ENCODE assay signal across 12 cellular contexts in genomic region chr16:354286-354881, GRCh38. TPM values are rescaled to one million over a fixed set of nuclear protein-coding genes. Genes with fewer than 3 reads are reported as not detected.
DNase-seq lines count a peak whose midpoint lies in the region; ATAC-seq and TF ChIP-seq lines count a peak whose summit lies in the region.
"Had no signal": no experiment of that assay in that cellular context is flagged by ENCODE, and none has a peak within 500 bp of the region (broad histone marks: within the 10 kb centered on the region; RNA-seq: fewer than 3 reads in every experiment).

No MANE protein-coding gene starts in this region.

- peak overlapping the region; percentile 11 for H3K4me3 Mint-ChIP-seq in activated naive CD8-positive, alpha-beta T cell treated with anti-CD3 and anti-CD28 coated beads for 36 hours
- H3K4me3 Mint-ChIP-seq in mesothelial cell of epicardium = peak overlapping the region; percentile 43

- H3K4me1 Mint-ChIP-seq in activated naive CD8-positive, alpha-beta T cell treated with anti-CD3 and anti-CD28 coated beads for 36 hours = peaks cover 35% of the 10 kb centered on the region
- peaks cover 9% of the 10 kb centered on the region for H3K4me1 Mint-ChIP-seq in mesothelial cell of epicardium

- TF ChIP-seq CTCF in mesothelial cell of epicardium (IDR thresholded peaks at IDR 0.05; ENCODE audit: unreplicated experiment) = no peak

- DNase-seq in Right ventricle myocardium inferior (ENCODE audit: missing footprints) (peak; percentile 62), left cardiac atrium (no peak), mesothelial cell of epicardium (ENCODE audit: low spot score in 2 of 2, unreplicated experiment in 2 of 2) (no peak), ureter (ENCODE audit: low spot score) (peak; percentile 90), RKO (ENCODE audit: low spot score) (no peak), midbrain (lab: John Stamatoyannopoulos, UW) (no peak), H4 (ENCODE audit: low spot score) (no peak)
- DNase-seq in activated naive CD8-positive, alpha-beta T cell treated with anti-CD3 and anti-CD28 coated beads for 36 hours = no peak
- DNase-seq: hippocampal formation, Kasumi-1, NCI-H2081, WERI-Rb-1 had no signal

- peaks cover 10% of the 10 kb centered on the region for H3K36me3 Mint-ChIP-seq in activated naive CD8-positive, alpha-beta T cell treated with anti-CD3 and anti-CD28 coated beads for 36 hours
- peaks cover 4% of the 10 kb centered on the region for H3K36me3 Mint-ChIP-seq in mesothelial cell of epicardium

- H3K27ac Mint-ChIP-seq in activated naive CD8-positive, alpha-beta T cell treated with anti-CD3 and anti-CD28 coated beads for 36 hours = peak overlapping the region; percentile 7
- H3K27ac Mint-ChIP-seq in mesothelial cell of epicardium = peak overlapping the region; percentile 2

- intact Hi-C loops in Right ventricle myocardium inferior (cut with DNase I) (loop anchor here (5.0 kb wide), 1 partner anchor 127 kb away; the partner anchor contains the start of gene LUC7L), left cardiac atrium (cut with DNase I) (loop anchor here (5.0 to 10.0 kb wide), 2 partner anchors 110 to 122 kb away; partner anchors contain the start of gene FAM234A (in 1 of the 2))

- no peaks in the 10 kb centered on the region for H3K27me3 Mint-ChIP-seq in activated naive CD8-positive, alpha-beta T cell treated with anti-CD3 and anti-CD28 coated beads for 36 hours
- no peaks in the 10 kb centered on the region for H3K27me3 Mint-ChIP-seq in mesothelial cell of epicardium (ENCODE audit: low read depth)

- H3K9me3 Mint-ChIP-seq in activated naive CD8-positive, alpha-beta T cell treated with anti-CD3 and anti-CD28 coated beads for 36 hours = no peaks in the 10 kb centered on the region
- H3K9me3 Mint-ChIP-seq in mesothelial cell of epicardium = no peaks in the 10 kb centered on the region

- ATAC-seq in Right ventricle myocardium inferior (no peak), left cardiac atrium (no peak)

RNA-seq across cellular contexts. Expression of gene AXIN1, which starts 1.9 kb away (rescaled TPM):
- 12.8 TPM for total RNA-seq in Right ventricle myocardium inferior
- 10 to 100 TPM; 10.9 to 12.3 TPM for total RNA-seq in left cardiac atrium
- 10 to 100 TPM; 23.9 to 24.6 TPM for total RNA-seq in activated naive CD8-positive, alpha-beta T cell treated with anti-CD3 and anti-CD28 coated beads for 36 hours
- 31.1 to 34.0 TPM (median 33.2 TPM) in 3 replicates for total RNA-seq in mesothelial cell of epicardium
- total RNA-seq in ureter = 20.1 TPM
- 5.6 and 7.0 TPM in 2 replicates for total RNA-seq in H4 (2014; rRNA removed; shearing (Covaris generic))

RNA-seq across cellular contexts. Expression of gene MRPL28, which starts 16.0 kb away (rescaled TPM):
- 83.1 TPM for total RNA-seq in Right ventricle myocardium inferior
- 10 to 100 TPM; 63.2 to 63.4 TPM for total RNA-seq in left cardiac atrium
- total RNA-seq in activated naive CD8-positive, alpha-beta T cell treated with anti-CD3 and anti-CD28 coated beads for 36 hours = 10 to 100 TPM; 89.3 to 94.8 TPM
- 75.3 to 75.9 TPM (median 75.9 TPM) in 3 replicates for total RNA-seq in mesothelial cell of epicardium
- total RNA-seq in ureter = 56.6 TPM
- 159 and 167 TPM in 2 replicates for total RNA-seq in H4 (2014; rRNA removed; shearing (Covaris generic))

RNA-seq across cellular contexts. Expression of gene PGAP6, which starts 27.4 kb away (rescaled TPM):
- total RNA-seq in Right ventricle myocardium inferior (32.1 TPM), left cardiac atrium (10 to 100 TPM; 27.3 to 33.5 TPM), mesothelial cell of epicardium (48.6 to 51.4 TPM (median 49.0 TPM) in 3 replicates), ureter (37.6 TPM)
- 10 to 100 TPM; 22.8 to 24.1 TPM for total RNA-seq in activated naive CD8-positive, alpha-beta T cell treated with anti-CD3 and anti-CD28 coated beads for 36 hours
- total RNA-seq in H4 (2014; rRNA removed; shearing (Covaris generic)) = 13.7 and 15.9 TPM in 2 replicates

RNA-seq across cellular contexts. Expression of gene NME4, which starts 42.6 kb away (rescaled TPM):
- 91.3 TPM for total RNA-seq in Right ventricle myocardium inferior
- total RNA-seq in left cardiac atrium = 10 to 100 TPM; 45.3 to 71.1 TPM
- 10 to 100 TPM; 15.6 to 17.3 TPM for total RNA-seq in activated naive CD8-positive, alpha-beta T cell treated with anti-CD3 and anti-CD28 coated beads for 36 hours
- 252 to 258 TPM (median 253 TPM) in 3 replicates for total RNA-seq in mesothelial cell of epicardium
- total RNA-seq in ureter = 121 TPM
- total RNA-seq in H4 (2014; rRNA removed; shearing (Covaris generic)) = 87.5 and 95.3 TPM in 2 replicates

RNA-seq across cellular contexts. Expression of gene DECR2, which starts 47.3 kb away (rescaled TPM):
- total RNA-seq in Right ventricle myocardium inferior = 10.6 TPM
- total RNA-seq in left cardiac atrium = 10 to 100 TPM in 1 of 2 donors, 1 to 10 TPM in 1; 8.9 to 15.9 TPM
- 1 to 10 TPM; 7.0 to 8.2 TPM for total RNA-seq in activated naive CD8-positive, alpha-beta T cell treated with anti-CD3 and anti-CD28 coated beads for 36 hours
- 29.3 to 35.4 TPM (median 31.2 TPM) in 3 replicates for total RNA-seq in mesothelial cell of epicardium
- 17.5 TPM for total RNA-seq in ureter
- total RNA-seq in H4 (2014; rRNA removed; shearing (Covaris generic)) = 5.9 and 8.7 TPM in 2 replicates

Comparison
In these comparisons a context has a peak if more than half of its experiments do, and no peak if none do; other contexts are left out.
1. DNase-seq: peak in Right ventricle myocardium inferior (single experiment) and ureter (single experiment); none in left cardiac atrium (single experiment), activated naive CD8-positive, alpha-beta T cell treated with anti-CD3 and anti-CD28 coated beads for 36 hours (single experiment), mesothelial cell of epicardium (0 of 2), RKO (single experiment), midbrain (single experiment) and H4 (single experiment).